15 cellular contexts compared by ENCODE assay signal in genomic region chr22:31618057-31618456, GRCh38. TPM values are rescaled to one million over a fixed set of nuclear protein-coding genes. Genes with fewer than 3 reads are reported as not detected.
A peak's percentile ranks its signal among the peaks of the same experiment; 100 is the strongest.
DNase-seq lines count a peak whose midpoint lies in the region; ATAC-seq and TF ChIP-seq lines count a peak whose summit lies in the region.
"Had no signal": no experiment of that assay in that cellular context is flagged by ENCODE, and none has a peak within 500 bp of the region (broad histone marks: within the 10 kb centered on the region; RNA-seq: fewer than 3 reads in every experiment).

No MANE protein-coding gene starts in this region.

- H2BK120ac ChIP-seq in mesenchymal stem cell (ENCODE audit: low read depth, low read length), result no peak overlapping the region

- H3K4ac ChIP-seq in mesenchymal stem cell (ENCODE audit: low read depth in 1 of 2, low read length in 2 of 2), result no peak overlapping the region

- TF ChIP-seq CTCF in coronary artery (IDR thresholded peaks at IDR 0.05) (no peak), GM13977 (IDR thresholded peaks at IDR 0.05; ENCODE audit: extremely low read depth, insufficient read depth, missing control alignments) (no peak)

- H2BK15ac ChIP-seq in mesenchymal stem cell (ENCODE audit: low read depth, poor library complexity, severe bottlenecking), result no peak overlapping the region

- H3K4me3 ChIP-seq in coronary artery (no peak overlapping the region), mesenchymal stem cell (ENCODE audit: insufficient read depth in 1 of 2, low read depth in 1 of 2, low read length in 2 of 2) (no peak overlapping the region)
- H3K4me3 ChIP-seq: esophagus muscularis mucosa, hepatocyte, psoas muscle had no signal

- H3K14ac ChIP-seq in mesenchymal stem cell (ENCODE audit: low read length in 2 of 2), result no peak overlapping the region

- H3K4me1 Mint-ChIP-seq in activated T-helper 17 cell treated with anti-CD3 and anti-CD28 coated beads, Interleukin-2, amount 50 U/mL, for 72 hours, result peaks cover 24% of the 10 kb centered on the region

- no peak for ATAC-seq in activated T-helper 17 cell treated with anti-CD3 and anti-CD28 coated beads, Interleukin-2, amount 50 U/mL, for 72 hours (replicated peaks)
- ATAC-seq: psoas muscle had no signal

- H4K8ac ChIP-seq in mesenchymal stem cell (ENCODE audit: low read length), result no peak overlapping the region

- 98% methylated on average over 17 of the region's 17 CpGs for WGBS in mesenchymal stem cell

- no peaks in the 10 kb centered on the region for H3K9me3 ChIP-seq in mesenchymal stem cell (ENCODE audit: control insufficient read depth, low read length)
- H3K9me3 ChIP-seq: esophagus muscularis mucosa, psoas muscle had no signal

- in situ Hi-C loops in GM18951 (cut with MboI; ENCODE audit: low sequenced_read_pairs, unreplicated experiment) (no loop called here), GM13977 (cut with MboI; ENCODE audit: low pct_unique_long_range_greater_than_20kb, low sequenced_read_pairs, unreplicated experiment) (no loop called here)

- H3K18ac ChIP-seq in mesenchymal stem cell (ENCODE audit: low read depth in 1 of 2, low read length in 2 of 2), result no peak overlapping the region

- no peaks in the 10 kb centered on the region for H3K4me1 ChIP-seq in mesenchymal stem cell (ENCODE audit: control insufficient read depth, insufficient read depth, low read depth, low read length)
- H3K4me1 ChIP-seq: psoas muscle had no signal

- H3K27ac ChIP-seq in coronary artery (no peak overlapping the region), mesenchymal stem cell (ENCODE audit: low read length, poor library complexity, severe bottlenecking) (no peak overlapping the region)
- H3K27ac ChIP-seq: esophagus muscularis mucosa, psoas muscle had no signal

- no peaks in the 10 kb centered on the region for H3K27me3 Mint-ChIP-seq in activated T-helper 17 cell treated with anti-CD3 and anti-CD28 coated beads, Interleukin-2, amount 50 U/mL, for 72 hours

- no peak overlapping the region for H2AK5ac ChIP-seq in mesenchymal stem cell (ENCODE audit: low read length, severe bottlenecking)

- H3K27ac Mint-ChIP-seq in activated T-helper 17 cell treated with anti-CD3 and anti-CD28 coated beads, Interleukin-2, amount 50 U/mL, for 72 hours, result peak overlapping the region; percentile 63
- H3K27ac Mint-ChIP-seq: T-helper 2 cell treated with Interferon-gamma antibody and Interleukin-4, amounts not matched to agents 5 μg/mL and 100 μg/mL, for 36 hours had no signal

- H3K36me3 Mint-ChIP-seq in activated T-helper 17 cell treated with anti-CD3 and anti-CD28 coated beads, Interleukin-2, amount 50 U/mL, for 72 hours (ENCODE audit: low read depth), result peaks cover 83% of the 10 kb centered on the region

- H2AFZ ChIP-seq in mesenchymal stem cell (ENCODE audit: low read depth, low read length), result no peak overlapping the region
- H2AFZ ChIP-seq: hepatocyte had no signal

- peaks cover 63 to 95% of the 10 kb centered on the region in 2 experiments for H3K36me3 ChIP-seq in mesenchymal stem cell (ENCODE audit: control insufficient read depth in 1 of 2, insufficient read depth in 2 of 2, low read depth in 1 of 2, low read length in 2 of 2)

- H3K4me3 Mint-ChIP-seq in activated T-helper 17 cell treated with anti-CD3 and anti-CD28 coated beads, Interleukin-2, amount 50 U/mL, for 72 hours, result no peak overlapping the region
- H3K4me3 Mint-ChIP-seq: T-helper 2 cell treated with Interferon-gamma antibody and Interleukin-4, amounts not matched to agents 5 μg/mL and 100 μg/mL, for 36 hours had no signal

- H3K27me3 ChIP-seq in mesenchymal stem cell (ENCODE audit: control insufficient read depth in 1 of 2, insufficient read depth in 1 of 2, low read length in 2 of 2), result no peaks in the 10 kb centered on the region
- H3K27me3 ChIP-seq: esophagus muscularis mucosa, hepatocyte had no signal

- peak; percentile 98 for DNase-seq in COLO668 (lab: John Stamatoyannopoulos, UW; ENCODE audit: unreplicated experiment)
- DNase-seq in NCI-H2107 treated with DMSO at 0.1 percent for 48 hours (lab: John Stamatoyannopoulos, UW; ENCODE audit: unreplicated experiment), result peak; percentile 84
- no peak for DNase-seq in NOMO-1 (lab: John Stamatoyannopoulos, UW; ENCODE audit: unreplicated experiment in 2 of 2)
- DNase-seq in coronary artery (ENCODE audit: low spot score), result no peak
- DNase-seq in mesenchymal stem cell, result no peak
- no peak for DNase-seq in GM13977 (ENCODE audit: low spot score)
- DNase-seq: DND-41, NCI-H82, psoas muscle, RPMI8226 had no signal

- H3K9me3 Mint-ChIP-seq in activated T-helper 17 cell treated with anti-CD3 and anti-CD28 coated beads, Interleukin-2, amount 50 U/mL, for 72 hours, result no peaks in the 10 kb centered on the region
- H3K9me3 Mint-ChIP-seq: T-helper 2 cell treated with Interferon-gamma antibody and Interleukin-4, amounts not matched to agents 5 μg/mL and 100 μg/mL, for 36 hours had no signal

- peak; percentile 21 for TF ChIP-seq POLR2A in GM18951 (IDR thresholded peaks at IDR 0.05; ENCODE audit: extremely low read depth, insufficient read depth, insufficient read length)

- no peak overlapping the region for H3K9ac ChIP-seq in mesenchymal stem cell (ENCODE audit: low read length)

- no peak overlapping the region for H3K23ac ChIP-seq in mesenchymal stem cell (ENCODE audit: low read length in 2 of 2)

- H3K4me2 ChIP-seq in mesenchymal stem cell (ENCODE audit: low read length, poor library complexity, severe bottlenecking), result no peak overlapping the region
- H3K4me2 ChIP-seq: hepatocyte had no signal

- H2BK5ac ChIP-seq in mesenchymal stem cell (ENCODE audit: low read depth, low read length, poor library complexity, severe bottlenecking), result no peak overlapping the region

- no peak overlapping the region for H4K91ac ChIP-seq in mesenchymal stem cell (ENCODE audit: low read length)

- peak overlapping the region in 1 of 2 experiments; percentile 21 for H2BK12ac ChIP-seq in mesenchymal stem cell (ENCODE audit: low read length in 2 of 2)

- peaks cover 18% of the 10 kb centered on the region for H3K79me1 ChIP-seq in mesenchymal stem cell (replicated peaks; ENCODE audit: low read length, poor library complexity, severe bottlenecking)

RNA-seq across cellular contexts. Expression of gene PISD, which starts 44.0 kb away (rescaled TPM):
- 10 to 100 TPM; 41.1 to 44.1 TPM for total RNA-seq in activated T-helper 17 cell treated with anti-CD3 and anti-CD28 coated beads, Interleukin-2, amount 50 U/mL, for 72 hours
- 31.5 TPM for polyA plus RNA-seq in mesenchymal stem cell (2013, experiment 1 of 2)
- polyA plus RNA-seq in mesenchymal stem cell (2013, experiment 2 of 2), result 31.2 TPM

Comparison
In these comparisons a context has a peak if more than half of its experiments do, and no peak if none do; other contexts are left out.
1. DNase-seq: peak in COLO668 (single experiment) and NCI-H2107 treated with DMSO at 0.1 percent for 48 hours (single experiment); none in NOMO-1 (0 of 2), coronary artery (single experiment), mesenchymal stem cell (single experiment) and GM13977 (single experiment).